In the genomic region with DNA sequence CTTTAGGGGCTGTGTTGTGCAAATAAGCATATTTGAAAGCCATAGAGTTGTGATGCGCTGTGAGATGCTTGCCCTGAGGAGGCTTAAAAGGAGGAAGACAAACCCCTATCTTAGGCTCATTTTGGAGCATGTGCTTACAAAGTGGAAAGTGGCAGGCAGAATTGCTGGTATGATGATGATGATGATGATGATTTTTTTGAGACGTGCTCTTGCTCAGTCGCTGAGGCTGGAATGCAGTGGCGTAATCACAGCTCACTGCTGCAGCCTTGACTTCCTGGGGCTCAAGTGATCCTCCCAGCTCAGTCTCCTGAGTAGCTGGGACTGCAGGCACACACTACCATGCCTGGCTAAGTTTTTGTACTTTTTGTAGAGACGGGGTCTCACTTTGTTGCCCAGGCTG, we compare ENCODE assay signal across 8 cellular contexts. TPM values are rescaled to one million over a fixed set of nuclear protein-coding genes. Genes with fewer than 3 reads are reported as not detected.
DNase-seq lines count a peak whose midpoint lies in the region; ATAC-seq and TF ChIP-seq lines count a peak whose summit lies in the region.

No MANE protein-coding gene starts in this region.

- H3K27me3 Mint-ChIP-seq in activated CD4-positive, alpha-beta T cell treated with anti-CD3 and anti-CD28 coated beads for 36 hours = no peaks in the 10 kb centered on the region

- H3K9me3 ChIP-seq in skeletal muscle tissue (ENCODE audit: control insufficient read depth in 3 of 3, low read length in 3 of 3) = no peaks in the 10 kb centered on the region

- H3K27ac ChIP-seq in VCaP (peak overlapping the region; percentile 96), skeletal muscle tissue (ENCODE audit: low read depth, low read length) (peak overlapping the region; percentile 96)

- no peaks in the 10 kb centered on the region for H3K27me3 ChIP-seq in skeletal muscle tissue (ENCODE audit: control insufficient read depth in 3 of 3, insufficient read depth in 3 of 3, low read length in 3 of 3)

- H3K36me3 ChIP-seq in skeletal muscle tissue (ENCODE audit: control insufficient read depth in 3 of 3, insufficient read depth in 3 of 3, low read length in 3 of 3) = peaks cover under 1 to 11% (median 5%) of the 10 kb centered on the region in 3 donors

- intact Hi-C loops in activated CD4-positive, alpha-beta T cell treated with anti-CD3 and anti-CD28 coated beads for 36 hours (cut with DNase I, micrococcal nuclease) = no loop called here

- POLR2A ChIA-PET in activated CD4-positive, alpha-beta T cell treated with anti-CD3 and anti-CD28 coated beads for 36 hours (lab: Charles Lee) = no interaction called here

- H3K4me1 ChIP-seq in skeletal muscle tissue (ENCODE audit: control insufficient read depth in 3 of 3, insufficient read depth in 3 of 3, low read length in 3 of 3) = peaks cover 31 to 40% (median 32%) of the 10 kb centered on the region in 3 donors

- TF ChIP-seq CTCF in VCaP (conservative IDR thresholded peaks at IDR 0.05) = no peak

- ATAC-seq in activated CD4-positive, alpha-beta T cell treated with anti-CD3 and anti-CD28 coated beads for 36 hours = no peak
- no peak for ATAC-seq in GM18511 (IDR thresholded peaks at IDR 0.05; ENCODE audit: unreplicated experiment)

- peak overlapping the region; percentile 98 for H3K27ac Mint-ChIP-seq in activated CD4-positive, alpha-beta T cell treated with anti-CD3 and anti-CD28 coated beads for 36 hours

- H3K4me3 ChIP-seq in skeletal muscle tissue (ENCODE audit: low read length in 3 of 3) = peak overlapping the region; percentile 80 to 95 (median 84)

- peaks cover 49% of the 10 kb centered on the region for H3K4me1 Mint-ChIP-seq in activated CD4-positive, alpha-beta T cell treated with anti-CD3 and anti-CD28 coated beads for 36 hours

- peaks cover 50% of the 10 kb centered on the region for H3K36me3 Mint-ChIP-seq in activated CD4-positive, alpha-beta T cell treated with anti-CD3 and anti-CD28 coated beads for 36 hours (ENCODE audit: low read depth)

- DNase-seq in activated CD4-positive, alpha-beta T cell treated with anti-CD3 and anti-CD28 coated beads for 36 hours = peak; percentile 57
- no peak for DNase-seq in activated CD4-positive, alpha-beta T cell treated with anti-CD3 and anti-CD28 coated beads for 4 hours
- DNase-seq in fibroblast of peridontal ligament (ENCODE audit: extremely low read depth) (peak; percentile 61), foreskin melanocyte (no peak), amygdala (lab: John Stamatoyannopoulos, UW) (no peak)

- H3K4me3 Mint-ChIP-seq in activated CD4-positive, alpha-beta T cell treated with anti-CD3 and anti-CD28 coated beads for 36 hours = peak overlapping the region; percentile 99

- peak overlapping the region in 2 of 3 donors; percentile 87 to 95 for H3K9ac ChIP-seq in skeletal muscle tissue (ENCODE audit: low read depth in 1 of 3, low read length in 3 of 3)

- H3K9me3 Mint-ChIP-seq in activated CD4-positive, alpha-beta T cell treated with anti-CD3 and anti-CD28 coated beads for 36 hours (ENCODE audit: low read depth) = no peaks in the 10 kb centered on the region

- CTCF ChIA-PET in activated CD4-positive, alpha-beta T cell treated with anti-CD3 and anti-CD28 coated beads for 36 hours (lab: Charles Lee) = interaction anchor here (0.6 to 1.3 kb wide), 5 partner anchors 20 to 582 kb away, joined by 3 to 4 read pairs (median 3); no protein-coding TSS in a partner anchor

RNA-seq across cellular contexts. Expression of a gene that starts 1.7 kb away (rescaled TPM):
- total RNA-seq in activated CD4-positive, alpha-beta T cell treated with anti-CD3 and anti-CD28 coated beads for 36 hours = 10 to 100 TPM; 61.8 to 78.1 TPM
- 42.3 TPM for total RNA-seq in skeletal muscle tissue

RNA-seq across cellular contexts. Expression of a gene that starts 9.7 kb away (rescaled TPM):
- total RNA-seq in activated CD4-positive, alpha-beta T cell treated with anti-CD3 and anti-CD28 coated beads for 36 hours = under 1 TPM in 1 of 2 experiments, not detected in 1; 0.14 TPM
- 8.4 TPM for total RNA-seq in skeletal muscle tissue

Comparison
In these comparisons a context has a peak if more than half of its experiments do, and no peak if none do; other contexts are left out.
1. DNase-seq: peak in activated CD4-positive, alpha-beta T cell treated with anti-CD3 and anti-CD28 coated beads for 36 hours (single experiment) and fibroblast of peridontal ligament (single experiment); none in activated CD4-positive, alpha-beta T cell treated with anti-CD3 and anti-CD28 coated beads for 4 hours (0 of 2), foreskin melanocyte (single experiment) and amygdala (0 of 56).